28 cellular contexts compared by ENCODE assay signal in genomic region chr14:104780513-104781030, GRCh38.
"Had no signal": no experiment of that assay in that cellular context is flagged by ENCODE, and none has a peak within 500 bp of the region (broad histone marks: within the 10 kb centered on the region; RNA-seq: fewer than 3 reads in every experiment).

No MANE protein-coding gene starts in this region.

- H3K27ac Mint-ChIP-seq: activated CD4-positive, alpha-beta memory T cell treated with anti-CD3 and anti-CD28 coated beads for 36 hours; activated CD4-positive, alpha-beta T cell treated with anti-CD3 and anti-CD28 coated beads for 36 hours; activated CD4-positive, alpha-beta T cell treated with anti-CD3 and anti-CD28 coated beads, Interleukin-2, amount 10 ng/mL, durations not matched to agents 24 days and 14 days; activated CD8-positive, alpha-beta memory T cell treated with anti-CD3 and anti-CD28 coated beads, Interleukin-2, amount 10 ng/mL, durations not matched to agents 7 days and 5 days; activated CD8-positive, alpha-beta T cell treated with anti-CD3 and anti-CD28 coated beads, Interleukin-2, amount 10 ng/mL, durations not matched to agents 7 days and 5 days; activated naive CD4-positive, alpha-beta T cell treated with anti-CD3 and anti-CD28 coated beads, Interleukin-2, amount 10 ng/mL, durations not matched to agents 7 days and 5 days; activated naive CD8-positive, alpha-beta T cell; activated T-helper 1 cell treated with anti-CD3 and anti-CD28 coated beads, Interleukin-12 subunit alpha, Interleukin-12 subunit beta, Interleukin-2, Interleukin-4 antibody, amounts not matched to agents 30 ng/mL and 10 ng/mL and 1 ng/mL, durations not matched to agents 14 hours and 24 hours and 36 hours; activated T-helper 2 cell treated with anti-CD3 and anti-CD28 coated beads, Interferon-gamma antibody, Interleukin-2, Interleukin-4, amounts not matched to agents 10 μg/mL and 5 μg/mL and 100 μg/mL, durations not matched to agents 14 hours and 24 hours and 36 hours; endodermal cell had no signal

- H3K4me3 ChIP-seq: body of pancreas, coronary artery, dorsolateral prefrontal cortex, heart left ventricle had no signal

- H3K27ac ChIP-seq: body of pancreas, coronary artery, heart left ventricle had no signal

- H3K27me3 Mint-ChIP-seq: activated CD4-positive, alpha-beta memory T cell treated with anti-CD3 and anti-CD28 coated beads for 36 hours; activated CD4-positive, alpha-beta T cell treated with anti-CD3 and anti-CD28 coated beads for 36 hours; activated CD4-positive, alpha-beta T cell treated with anti-CD3 and anti-CD28 coated beads, Interleukin-2, amount 10 ng/mL, durations not matched to agents 24 days and 14 days; activated CD8-positive, alpha-beta memory T cell treated with anti-CD3 and anti-CD28 coated beads, Interleukin-2, amount 10 ng/mL, durations not matched to agents 7 days and 5 days; activated naive CD4-positive, alpha-beta T cell treated with anti-CD3 and anti-CD28 coated beads, Interleukin-2, amount 10 ng/mL, durations not matched to agents 7 days and 5 days; activated naive CD8-positive, alpha-beta T cell; dendritic cell treated with granulocyte-macrophage colony-stimulating factor and Interleukin-4, amounts not matched to agents 40 ng/mL and 50 ng/mL, for 4 days had no signal

- H3K9me3 Mint-ChIP-seq: activated CD4-positive, alpha-beta memory T cell treated with anti-CD3 and anti-CD28 coated beads for 36 hours; activated CD4-positive, alpha-beta T cell treated with anti-CD3 and anti-CD28 coated beads, Interleukin-2, amount 10 ng/mL, durations not matched to agents 24 days and 14 days; activated naive CD4-positive, alpha-beta T cell treated with anti-CD3 and anti-CD28 coated beads, Interleukin-2, amount 10 ng/mL, durations not matched to agents 7 days and 5 days; activated T-helper 1 cell treated with anti-CD3 and anti-CD28 coated beads, Interleukin-12 subunit alpha, Interleukin-12 subunit beta, Interleukin-2, Interleukin-4 antibody, amounts not matched to agents 30 ng/mL and 10 ng/mL and 1 ng/mL, durations not matched to agents 14 hours and 24 hours and 36 hours; activated T-helper 2 cell treated with anti-CD3 and anti-CD28 coated beads, Interferon-gamma antibody, Interleukin-2, Interleukin-4, amounts not matched to agents 10 μg/mL and 5 μg/mL and 100 μg/mL, durations not matched to agents 14 hours and 24 hours and 36 hours; dendritic cell treated with granulocyte-macrophage colony-stimulating factor and Interleukin-4, amounts not matched to agents 40 ng/mL and 50 ng/mL, for 4 days; endodermal cell had no signal

- H3K4me1 Mint-ChIP-seq: activated CD4-positive, alpha-beta T cell treated with anti-CD3 and anti-CD28 coated beads for 36 hours; activated CD4-positive, alpha-beta T cell treated with anti-CD3 and anti-CD28 coated beads, Interleukin-2, amount 10 ng/mL, durations not matched to agents 24 days and 14 days; activated CD8-positive, alpha-beta memory T cell treated with anti-CD3 and anti-CD28 coated beads, Interleukin-2, amount 10 ng/mL, durations not matched to agents 7 days and 5 days; activated naive CD4-positive, alpha-beta T cell treated with anti-CD3 and anti-CD28 coated beads, Interleukin-2, amount 10 ng/mL, durations not matched to agents 7 days and 5 days; endodermal cell had no signal

- ATAC-seq: activated CD4-positive, alpha-beta T cell treated with anti-CD3 and anti-CD28 coated beads for 36 hours; activated CD8-positive, alpha-beta memory T cell treated with anti-CD3 and anti-CD28 coated beads, Interleukin-2, amount 10 ng/mL, durations not matched to agents 7 days and 5 days; activated CD8-positive, alpha-beta T cell treated with anti-CD3 and anti-CD28 coated beads, Interleukin-2, amount 10 ng/mL, durations not matched to agents 7 days and 5 days; body of pancreas; esophagus mucosa; heart left ventricle had no signal

- H3K36me3 Mint-ChIP-seq: activated naive CD8-positive, alpha-beta T cell had no signal

- H3K4me3 Mint-ChIP-seq: activated CD4-positive, alpha-beta memory T cell treated with anti-CD3 and anti-CD28 coated beads for 36 hours; activated CD4-positive, alpha-beta T cell treated with anti-CD3 and anti-CD28 coated beads for 36 hours; activated CD4-positive, alpha-beta T cell treated with anti-CD3 and anti-CD28 coated beads, Interleukin-2, amount 10 ng/mL, durations not matched to agents 24 days and 14 days; activated CD8-positive, alpha-beta memory T cell treated with anti-CD3 and anti-CD28 coated beads, Interleukin-2, amount 10 ng/mL, durations not matched to agents 7 days and 5 days; activated CD8-positive, alpha-beta T cell treated with anti-CD3 and anti-CD28 coated beads, Interleukin-2, amount 10 ng/mL, durations not matched to agents 7 days and 5 days; activated naive CD4-positive, alpha-beta T cell treated with anti-CD3 and anti-CD28 coated beads, Interleukin-2, amount 10 ng/mL, durations not matched to agents 7 days and 5 days; activated naive CD8-positive, alpha-beta T cell; activated T-helper 1 cell treated with anti-CD3 and anti-CD28 coated beads, Interleukin-12 subunit alpha, Interleukin-12 subunit beta, Interleukin-2, Interleukin-4 antibody, amounts not matched to agents 30 ng/mL and 10 ng/mL and 1 ng/mL, durations not matched to agents 14 hours and 24 hours and 36 hours; dendritic cell treated with granulocyte-macrophage colony-stimulating factor and Interleukin-4, amounts not matched to agents 40 ng/mL and 50 ng/mL, for 4 days; endodermal cell had no signal

- H3K27me3 ChIP-seq: body of pancreas, dorsolateral prefrontal cortex, heart left ventricle had no signal

- DNase-seq: activated CD4-positive, alpha-beta memory T cell treated with anti-CD3 and anti-CD28 coated beads for 36 hours; activated CD4-positive, alpha-beta T cell treated with anti-CD3 and anti-CD28 coated beads for 36 hours; activated CD4-positive, alpha-beta T cell treated with anti-CD3 and anti-CD28 coated beads, Interleukin-2, amount 10 ng/mL, durations not matched to agents 24 days and 14 days; activated CD4-positive, CD25-positive, alpha-beta regulatory T cell; activated CD4-positive, CD25-positive, alpha-beta regulatory T cell treated with anti-CD3 and anti-CD28 coated beads, Interleukin-2, amount 50 U/mL, for 72 hours; activated CD8-positive, alpha-beta memory T cell treated with anti-CD3 and anti-CD28 coated beads, Interleukin-2, amount 10 ng/mL, durations not matched to agents 7 days and 5 days; activated CD8-positive, alpha-beta memory T cell treated with anti-CD3 and anti-CD28 coated beads, Interleukin-2, amount 50 U/mL, for 4 hours; activated CD8-positive, alpha-beta T cell treated with anti-CD3 and anti-CD28 coated beads, Interleukin-2, amount 10 ng/mL, durations not matched to agents 7 days and 5 days; activated effector memory CD4-positive, alpha-beta T cell treated with anti-CD3 and anti-CD28 coated beads, Interleukin-2, amount 50 U/mL, for 16 hours; activated naive CD4-positive, alpha-beta T cell treated with anti-CD3 and anti-CD28 coated beads, Interleukin-2, amount 10 ng/mL, durations not matched to agents 7 days and 5 days; activated T-cell treated with anti-CD3 and anti-CD28 coated beads, Interleukin-2, amount 50 U/mL, for 1 hour; activated T-cell treated with anti-CD3 and anti-CD28 coated beads, Interleukin-2, amount 50 U/mL, for 48 hours; amniotic stem cell; body of pancreas; central memory CD4-positive, alpha-beta T cell; effector memory CD4-positive, alpha-beta T cell; endodermal cell; foreskin fibroblast; heart left ventricle; T-helper 1 cell; T-helper 2 cell had no signal

- H3K9me3 ChIP-seq: body of pancreas, heart left ventricle had no signal
